In genomic region chr18:9858642-9859041, GRCh38 we compare ENCODE assay signal across 33 cellular contexts. TPM values are rescaled to one million over a fixed set of nuclear protein-coding genes. Genes with fewer than 3 reads are reported as not detected.
"Had no signal": no experiment of that assay in that cellular context is flagged by ENCODE, and none has a peak within 500 bp of the region (broad histone marks: within the 10 kb centered on the region; RNA-seq: fewer than 3 reads in every experiment).

No MANE protein-coding gene starts in this region.

- H3K4me3 Mint-ChIP-seq: central memory CD8-positive, alpha-beta T cell; dendritic cell treated with granulocyte-macrophage colony-stimulating factor and Interleukin-4, amounts not matched to agents 40 ng/mL and 50 ng/mL, for 4 days; endodermal cell; naive thymus-derived CD8-positive, alpha-beta T cell; nephron progenitor cell; stimulated activated naive CD8-positive, alpha-beta T cell treated with anti-CD3 and anti-CD28 coated beads, Interleukin-15, amount 100 ng/mL, for 72 hours had no signal

- H3K9me3 Mint-ChIP-seq: central memory CD8-positive, alpha-beta T cell; dendritic cell treated with granulocyte-macrophage colony-stimulating factor and Interleukin-4, amounts not matched to agents 40 ng/mL and 50 ng/mL, for 4 days; endodermal cell; nephron progenitor cell; stimulated activated naive CD8-positive, alpha-beta T cell treated with anti-CD3 and anti-CD28 coated beads, Interleukin-15, amount 100 ng/mL, for 72 hours had no signal

- H3K4me1 Mint-ChIP-seq: central memory CD8-positive, alpha-beta T cell; endodermal cell had no signal

- ATAC-seq: left colon; naive thymus-derived CD8-positive, alpha-beta T cell; pancreas; sciatic nerve; stimulated activated naive CD8-positive, alpha-beta T cell treated with anti-CD3 and anti-CD28 coated beads, Interleukin-15, amount 100 ng/mL, for 72 hours; upper lobe of right lung had no signal

- H3K36me3 Mint-ChIP-seq: naive thymus-derived CD8-positive, alpha-beta T cell had no signal

- H3K27me3 Mint-ChIP-seq: dendritic cell treated with granulocyte-macrophage colony-stimulating factor and Interleukin-4, amounts not matched to agents 40 ng/mL and 50 ng/mL, for 4 days had no signal

- H3K4me1 ChIP-seq: colonic mucosa had no signal

- H3K27me3 ChIP-seq: colonic mucosa, esophagus muscularis mucosa, hepatocyte, pancreas, suprapubic skin, transverse colon, upper lobe of right lung, uterus had no signal

- DNase-seq: colonic mucosa; effector CD8-positive, alpha-beta T cell; endodermal cell; foreskin melanocyte; kidney; left colon; mesenchymal stem cell; midbrain; naive thymus-derived CD8-positive, alpha-beta T cell; nephron progenitor cell; pancreas; retina; stimulated activated CD4-positive, alpha-beta T cell treated with anti-CD3 and anti-CD28 coated beads, Interleukin-12 subunit alpha, Interleukin-12 subunit beta, amount 100 ng/mL, for 4 hours; stimulated activated CD4-positive, alpha-beta T cell treated with anti-CD3 and anti-CD28 coated beads, Interleukin-1b, Interleukin-23, amount 100 ng/mL, for 48 hours; stimulated activated CD4-positive, alpha-beta T cell treated with anti-CD3 and anti-CD28 coated beads, Interleukin-4, amount 100 ng/mL, for 1 hour; stimulated activated CD8-positive, alpha-beta memory T cell treated with anti-CD3 and anti-CD28 coated beads, Interleukin-4, amount 100 ng/mL, for 48 hours; stimulated activated naive CD4-positive, alpha-beta T cell; stimulated activated naive CD8-positive, alpha-beta T cell treated with anti-CD3 and anti-CD28 coated beads, Interleukin-15, amount 100 ng/mL, for 72 hours; transverse colon; upper lobe of right lung; uterus had no signal

- H3K9me3 ChIP-seq: colonic mucosa, esophagus muscularis mucosa, pancreas, suprapubic skin, transverse colon, upper lobe of right lung, uterus had no signal

- H3K27ac Mint-ChIP-seq: dendritic cell treated with granulocyte-macrophage colony-stimulating factor and Interleukin-4, amounts not matched to agents 40 ng/mL and 50 ng/mL, for 4 days; endodermal cell; naive thymus-derived CD8-positive, alpha-beta T cell; nephron progenitor cell; stimulated activated naive CD8-positive, alpha-beta T cell treated with anti-CD3 and anti-CD28 coated beads, Interleukin-15, amount 100 ng/mL, for 72 hours had no signal

- H3K27ac ChIP-seq: colonic mucosa, esophagus muscularis mucosa, hepatocyte, pancreas, suprapubic skin, transverse colon, upper lobe of right lung, uterus had no signal

- H3K4me3 ChIP-seq: colonic mucosa, esophagus muscularis mucosa, hepatocyte, lung, pancreas, smooth muscle cell, suprapubic skin, transverse colon, upper lobe of right lung, uterus had no signal

- H3K36me3 ChIP-seq: colonic mucosa, pancreas, suprapubic skin, transverse colon, upper lobe of right lung, uterus had no signal

RNA-seq across cellular contexts. Expression of gene TXNDC2, which starts 27.1 kb away (rescaled TPM):
- total RNA-seq: colonic mucosa; endodermal cell; endothelial cell of umbilical vein; epithelial cell of proximal tubule; hepatocyte; left colon; myocyte; naive thymus-derived CD8-positive, alpha-beta T cell; pancreas; sciatic nerve; suprapubic skin had no signal
- polyA plus RNA-seq: liver; naive thymus-derived CD8-positive, alpha-beta T cell; pancreas; smooth muscle cell had no signal
